In genomic region chr4:7843831-7844230, GRCh38 we compare ENCODE assay signal across 12 cellular contexts.
A peak's percentile ranks its signal among the peaks of the same experiment; 100 is the strongest.
DNase-seq lines count a peak whose midpoint lies in the region; ATAC-seq and TF ChIP-seq lines count a peak whose summit lies in the region.
"Had no signal": no experiment of that assay in that cellular context is flagged by ENCODE, and none has a peak within 500 bp of the region (broad histone marks: within the 10 kb centered on the region; RNA-seq: fewer than 3 reads in every experiment).

No MANE protein-coding gene starts in this region.

- H3K4me3 ChIP-seq in CD4-positive, CD25-positive, alpha-beta regulatory T cell (ENCODE audit: low read depth, low read length): no peak overlapping the region
- no peak overlapping the region for H3K4me3 ChIP-seq in ovary

- H3K4me1 ChIP-seq in CD4-positive, CD25-positive, alpha-beta regulatory T cell (ENCODE audit: control insufficient read depth, insufficient read depth, low read length, poor library complexity, severe bottlenecking): peaks cover 7% of the 10 kb centered on the region
- peaks cover 18% of the 10 kb centered on the region for H3K4me1 ChIP-seq in ovary (ENCODE audit: insufficient read depth)

- H3K4me1 Mint-ChIP-seq in CD4-positive, CD25-positive, alpha-beta regulatory T cell: peaks cover 6 to 23% (median 9%) of the 10 kb centered on the region in 4 donors
- peaks cover 11 to 23% of the 10 kb centered on the region in 2 donors for H3K4me1 Mint-ChIP-seq in effector memory CD8-positive, alpha-beta T cell (ENCODE audit: low read depth in 2 of 2)
- H3K4me1 Mint-ChIP-seq: CD14-positive monocyte had no signal

- no peaks in the 10 kb centered on the region for H3K9me3 Mint-ChIP-seq in CD4-positive, CD25-positive, alpha-beta regulatory T cell
- no peaks in the 10 kb centered on the region for H3K9me3 Mint-ChIP-seq in effector memory CD8-positive, alpha-beta T cell
- H3K9me3 Mint-ChIP-seq: activated naive CD4-positive, alpha-beta T cell treated with anti-CD3 and anti-CD28 coated beads, Interleukin-2, amount 50 U/mL, for 24 hours; CD14-positive monocyte had no signal

- H3K27ac Mint-ChIP-seq in CD4-positive, CD25-positive, alpha-beta regulatory T cell: peak overlapping the region; percentile 51 to 91 (median 59)
- H3K27ac Mint-ChIP-seq in effector memory CD8-positive, alpha-beta T cell: peak overlapping the region; percentile 26 to 81
- H3K27ac Mint-ChIP-seq: activated naive CD4-positive, alpha-beta T cell treated with anti-CD3 and anti-CD28 coated beads, Interleukin-2, amount 50 U/mL, for 24 hours; CD14-positive monocyte had no signal

- peak overlapping the region in 1 of 4 donors; percentile 28 for H3K4me3 Mint-ChIP-seq in CD4-positive, CD25-positive, alpha-beta regulatory T cell
- no peak overlapping the region for H3K4me3 Mint-ChIP-seq in effector memory CD8-positive, alpha-beta T cell
- H3K4me3 Mint-ChIP-seq: activated naive CD4-positive, alpha-beta T cell treated with anti-CD3 and anti-CD28 coated beads, Interleukin-2, amount 50 U/mL, for 24 hours; CD14-positive monocyte had no signal

- no peaks in the 10 kb centered on the region for H3K9me3 ChIP-seq in CD4-positive, CD25-positive, alpha-beta regulatory T cell (ENCODE audit: control insufficient read depth in 2 of 2, low read length in 2 of 2)
- no peaks in the 10 kb centered on the region for H3K9me3 ChIP-seq in ovary

- TF ChIP-seq POLR2A in ovary (IDR thresholded peaks at IDR 0.05): no peak

- peaks cover 3% of the 10 kb centered on the region for H3K36me3 ChIP-seq in CD4-positive, CD25-positive, alpha-beta regulatory T cell (ENCODE audit: control insufficient read depth, insufficient read depth, low read length)
- H3K36me3 ChIP-seq in ovary: no peaks in the 10 kb centered on the region

- DNase-seq in CD4-positive, CD25-positive, alpha-beta regulatory T cell: no peak
- DNase-seq in M059J (ENCODE audit: low read depth): peak; percentile 37
- DNase-seq in effector memory CD8-positive, alpha-beta T cell: no peak
- DNase-seq in ovary: no peak
- no peak for DNase-seq in stimulated activated CD4-positive, alpha-beta T cell treated with anti-CD3 and anti-CD28 coated beads, Interleukin-1b, Interleukin-23, amount 100 ng/mL, for 48 hours
- no peak for DNase-seq in islet precursor cell
- DNase-seq: cortex of kidney, NCI-H1694 had no signal

- 96 to 97% (median 96%) methylated on average over 3 of the region's 3 CpGs for WGBS in ovary, 3 donors

- H3K27me3 ChIP-seq in CD4-positive, CD25-positive, alpha-beta regulatory T cell (ENCODE audit: control insufficient read depth, insufficient read depth, low read length): no peaks in the 10 kb centered on the region
- no peaks in the 10 kb centered on the region for H3K27me3 ChIP-seq in ovary

- no peak for TF ChIP-seq EP300 in ovary (IDR thresholded peaks at IDR 0.05)

- H3K36me3 Mint-ChIP-seq in CD4-positive, CD25-positive, alpha-beta regulatory T cell: peaks cover 14% of the 10 kb centered on the region
- H3K36me3 Mint-ChIP-seq in effector memory CD8-positive, alpha-beta T cell (ENCODE audit: insufficient read depth): peaks cover 7% of the 10 kb centered on the region

- intact Hi-C loops in ovary (cut with DNase I): loop anchor here in 1 of 4 donors (5.0 kb wide), 1 partner anchor 37 kb away; no protein-coding TSS in a partner anchor

- H3K27me3 Mint-ChIP-seq in CD4-positive, CD25-positive, alpha-beta regulatory T cell: peaks cover 4% of the 10 kb centered on the region
- no peaks in the 10 kb centered on the region for H3K27me3 Mint-ChIP-seq in effector memory CD8-positive, alpha-beta T cell
- H3K27me3 Mint-ChIP-seq: activated naive CD4-positive, alpha-beta T cell treated with anti-CD3 and anti-CD28 coated beads, Interleukin-2, amount 50 U/mL, for 24 hours had no signal

- TF ChIP-seq CTCF in ovary (IDR thresholded peaks at IDR 0.05): no peak

- H3K27ac ChIP-seq in CD4-positive, CD25-positive, alpha-beta regulatory T cell (ENCODE audit: insufficient read depth, low read length, poor library complexity, severe bottlenecking): no peak overlapping the region
- peak overlapping the region; percentile 75 to 79 for H3K27ac ChIP-seq in ovary

- no peak for ATAC-seq in CD4-positive, CD25-positive, alpha-beta regulatory T cell (ENCODE audit: low read depth in 2 of 2)
- ATAC-seq in effector memory CD8-positive, alpha-beta T cell (replicated peaks): no peak
- ATAC-seq in HG03571 (IDR thresholded peaks at IDR 0.05; ENCODE audit: unreplicated experiment) (no peak), HG02884 (IDR thresholded peaks at IDR 0.05; ENCODE audit: unreplicated experiment) (no peak)
